8 cellular contexts compared by ENCODE assay signal in genomic region chr1:155254228-155254713, GRCh38. TPM values are rescaled to one million over a fixed set of nuclear protein-coding genes. Genes with fewer than 3 reads are reported as not detected.
DNase-seq lines count a peak whose midpoint lies in the region; ATAC-seq, FAIRE-seq and TF ChIP-seq lines count a peak whose summit lies in the region.

No MANE protein-coding gene starts in this region.

- no peak for TF ChIP-seq EP300 in H1 (IDR thresholded peaks at IDR 0.05; ENCODE audit: borderline replicate concordance in 1 of 2, low read depth in 2 of 2, low read length in 2 of 2)

- H4K5ac ChIP-seq in H1 (ENCODE audit: insufficient read length, low read depth, low read length) = no peak overlapping the region

- no peaks in the 10 kb centered on the region for H3K27me3 Mint-ChIP-seq in CD4-positive, CD25-positive, alpha-beta regulatory T cell

- H3K9me3 Mint-ChIP-seq in CD4-positive, CD25-positive, alpha-beta regulatory T cell = no peaks in the 10 kb centered on the region

- peaks cover 17% of the 10 kb centered on the region for H3K36me3 ChIP-seq in CD4-positive, CD25-positive, alpha-beta regulatory T cell (ENCODE audit: control insufficient read depth, insufficient read depth, low read length)
- H3K36me3 ChIP-seq in NT2/D1 (ENCODE audit: insufficient read depth, insufficient read length, low read length) (peaks cover 42% of the 10 kb centered on the region), H1 (ENCODE audit: control insufficient read depth in 2 of 4, insufficient read depth in 4 of 4, low read length in 3 of 4) (peaks cover 0 to 5% (median under 1%) of the 10 kb centered on the region in 4 experiments; a peak in 2 of 8 replicates), neuron (ENCODE audit: insufficient read depth, low read length) (peaks cover 11% of the 10 kb centered on the region)

- 75% methylated on average over 12 of the region's 12 CpGs; no CpG with 5 or more reads in 1 of the 2 experiments for WGBS in H1 (ENCODE audit: extremely low coverage in 1 of 2, insufficient coverage in 1 of 2, insufficient read length in 1 of 2, insufficient replicate concordance in 2 of 2, low coverage in 1 of 2, low lambda C conversion rate in 2 of 2, missing lambda C conversion rate in 1 of 2), 2 experiments

- peak overlapping the region; percentile 9; the same call in 1 of the 2 replicates for H4K8ac ChIP-seq in H1 (ENCODE audit: extremely low read depth, insufficient read depth, low read length)

- no peak overlapping the region for H2BK120ac ChIP-seq in H1 (replicated peaks; ENCODE audit: low read depth, low read length)

- TF ChIP-seq POLR2A in H1 (IDR thresholded peaks at IDR 0.05; ENCODE audit: control extremely low read depth in 1 of 2, low read depth in 2 of 2, low read length in 2 of 2) = no peak

- H3K18ac ChIP-seq in H1 (ENCODE audit: extremely low read depth, low read length) = 0 out of 2 replicates have a peak overlapping the region, but pooled peaks have one; percentile 19

- H3K79me2 ChIP-seq in H1 (ENCODE audit: control insufficient read depth in 1 of 2, insufficient read depth in 2 of 2, low read length in 2 of 2) = 0 out of 4 replicates have a peak, but pooled peaks cover 0 to 3% of the 10 kb centered on the region in 2 experiments

- H3K23ac ChIP-seq in H1 (ENCODE audit: insufficient read length) = no peak overlapping the region

- peak overlapping the region; percentile 39 for H3K4ac ChIP-seq in H1 (replicated peaks; ENCODE audit: insufficient read length, low read depth, low read length)

- H2BK12ac ChIP-seq in H1 (ENCODE audit: low read depth, low read length) = 0 out of 2 replicates have a peak overlapping the region, but pooled peaks have one; percentile 50

- H3K56ac ChIP-seq in H1 (replicated peaks; ENCODE audit: insufficient read length, low read depth, low read length) = no peak overlapping the region

- peaks cover 19% of the 10 kb centered on the region for H3K36me3 Mint-ChIP-seq in CD4-positive, CD25-positive, alpha-beta regulatory T cell

- peak overlapping the region; percentile 92 for H3K9ac ChIP-seq in NT2/D1 (ENCODE audit: insufficient read length, low read depth)
- H3K9ac ChIP-seq in H1 (replicated peaks in 1 of 4; ENCODE audit: extremely low read depth in 1 of 4, low read depth in 3 of 4, low read length in 3 of 4) = no peak overlapping the region

- no peak overlapping the region for H4K91ac ChIP-seq in H1 (replicated peaks; ENCODE audit: insufficient read length, low read length)

- H3K4me3 Mint-ChIP-seq in CD4-positive, CD25-positive, alpha-beta regulatory T cell = peak overlapping the region; percentile 75 to 85 (median 78)

- no peaks in the 10 kb centered on the region for H3K79me1 ChIP-seq in H1 (ENCODE audit: low read depth, low read length)

- H3K27ac ChIP-seq in CD4-positive, CD25-positive, alpha-beta regulatory T cell (ENCODE audit: insufficient read depth, low read length, poor library complexity, severe bottlenecking) = no peak overlapping the region
- no peak overlapping the region for H3K27ac ChIP-seq in H1 (ENCODE audit: low read depth, low read length)

- H2AFZ ChIP-seq in H1 (ENCODE audit: low read length) = no peak overlapping the region
- no peak overlapping the region for H2AFZ ChIP-seq in neuron (ENCODE audit: low read depth, low read length)

- no peak for DNase-seq in CD4-positive, CD25-positive, alpha-beta regulatory T cell
- no peak for DNase-seq in NT2/D1 (ENCODE audit: low read depth, low spot score)
- no peak for DNase-seq in H1 (ENCODE audit: low read depth in 1 of 2, low spot score in 2 of 2)
- DNase-seq in dedifferentiated amniotic fluid mesenchymal stem cell (ENCODE audit: extremely low spot score) = no peak
- no peak for DNase-seq in NCI-H2081 treated with DMSO at 0.1 percent for 48 hours (lab: John Stamatoyannopoulos, UW)
- no peak for DNase-seq in HK-2 (ENCODE audit: unreplicated experiment)

- no peak for TF ChIP-seq RAD21 in H1 (IDR thresholded peaks at IDR 0.05 in 1 of 2, conservative IDR thresholded peaks at IDR 0.05 in 1 of 2; ENCODE audit: low read depth in 2 of 2, low read length in 2 of 2)

- CTCF ChIA-PET in H1 (lab: Charles Lee; ENCODE audit: partially characterized antibody) = interaction anchor here (15.2 kb wide), 1 partner anchor 68 kb away, joined by 227 read pairs; the partner anchor contains the start of gene RUSC1

- POLR2A ChIA-PET in H1 (lab: Charles Lee; ENCODE audit: partially characterized antibody) = interaction anchor here (2.7 kb wide), 1 partner anchor 60 kb away, joined by 7 read pairs; no protein-coding TSS in a partner anchor

- H3K4me3 ChIP-seq in CD4-positive, CD25-positive, alpha-beta regulatory T cell (ENCODE audit: low read depth, low read length) = no peak overlapping the region
- H3K4me3 ChIP-seq in NT2/D1 (ENCODE audit: insufficient read length, low read depth) = peak overlapping the region; percentile 76
- peak overlapping the region; percentile 57 to 91 (median 76) for H3K4me3 ChIP-seq in H1 (ENCODE audit: extremely low read depth in 1 of 4, insufficient read depth in 2 of 4, low read depth in 3 of 4, low read length in 4 of 4)
- H3K4me3 ChIP-seq in neuron (ENCODE audit: low read length) = peak overlapping the region; percentile 64

- peak overlapping the region; percentile 81; the same call in 1 of the 2 replicates for H2BK15ac ChIP-seq in H1 (ENCODE audit: low read length)

- no peaks in the 10 kb centered on the region for H3K9me3 ChIP-seq in CD4-positive, CD25-positive, alpha-beta regulatory T cell (ENCODE audit: control insufficient read depth in 2 of 2, low read length in 2 of 2)
- H3K9me3 ChIP-seq in NT2/D1 (ENCODE audit: insufficient read depth, low read length) (no peaks in the 10 kb centered on the region), H1 (ENCODE audit: insufficient read depth in 2 of 2, low read depth in 1 of 2, low read length in 1 of 2) (no peaks in the 10 kb centered on the region), neuron (ENCODE audit: low read length) (no peaks in the 10 kb centered on the region)

- H2AK5ac ChIP-seq in H1 (ENCODE audit: low read depth, low read length) = peak overlapping the region; percentile 85; the same call in 1 of the 2 replicates

- H4K20me1 ChIP-seq in H1 (replicated peaks in 1 of 2; ENCODE audit: control insufficient read depth in 1 of 2, insufficient read depth in 2 of 2, low read length in 2 of 2) = peaks cover 0 to 6% of the 10 kb centered on the region in 2 experiments

- peaks cover 25% of the 10 kb centered on the region for H3K4me1 ChIP-seq in CD4-positive, CD25-positive, alpha-beta regulatory T cell (ENCODE audit: control insufficient read depth, insufficient read depth, low read length, poor library complexity, severe bottlenecking)
- peaks cover 30% of the 10 kb centered on the region for H3K4me1 ChIP-seq in NT2/D1 (ENCODE audit: insufficient read depth, insufficient read length)
- H3K4me1 ChIP-seq in H1 (replicated peaks in 1 of 4; ENCODE audit: control insufficient read depth in 3 of 4, insufficient read depth in 4 of 4, low read length in 3 of 4) = peaks cover 0 to 26% (median 16%) of the 10 kb centered on the region in 4 experiments; a peak in 6 of 7 replicates
- H3K4me1 ChIP-seq in neuron (ENCODE audit: insufficient read depth, low read length) = peaks cover 22% of the 10 kb centered on the region

- peaks cover 12% of the 10 kb centered on the region; the same call in 1 of the 2 replicates for H3K23me2 ChIP-seq in H1 (ENCODE audit: low read depth, low read length)

- H3K27ac Mint-ChIP-seq in CD4-positive, CD25-positive, alpha-beta regulatory T cell = peak overlapping the region; percentile 44 to 90 (median 87)

- H2BK20ac ChIP-seq in H1 (ENCODE audit: low read length) = no peak overlapping the region

- peak overlapping the region; percentile 79 to 88 for H3K4me2 ChIP-seq in H1 (ENCODE audit: insufficient read depth in 1 of 2, low read depth in 2 of 2, low read length in 2 of 2)

- no peak overlapping the region for H2BK5ac ChIP-seq in H1 (ENCODE audit: low read depth, low read length)

- peak overlapping the region; percentile 21 for H3K14ac ChIP-seq in H1 (ENCODE audit: insufficient read length)

- TF ChIP-seq CTCF in H1 (IDR thresholded peaks at IDR 0.05; ENCODE audit: control extremely low read depth in 1 of 3, insufficient read depth in 1 of 3, low read depth in 1 of 3, low read length in 3 of 3) = no peak

- no peak for ATAC-seq in CD4-positive, CD25-positive, alpha-beta regulatory T cell (ENCODE audit: low read depth in 2 of 2)
- ATAC-seq in HG03520 (IDR thresholded peaks at IDR 0.05; ENCODE audit: unreplicated experiment) = no peak

- peaks cover 0 to 52% (median 22%) of the 10 kb centered on the region in 4 donors for H3K4me1 Mint-ChIP-seq in CD4-positive, CD25-positive, alpha-beta regulatory T cell

- no peaks in the 10 kb centered on the region for H3K27me3 ChIP-seq in CD4-positive, CD25-positive, alpha-beta regulatory T cell (ENCODE audit: control insufficient read depth, insufficient read depth, low read length)
- H3K27me3 ChIP-seq in NT2/D1 (ENCODE audit: insufficient read depth, insufficient read length) (no peaks in the 10 kb centered on the region), H1 (replicated peaks in 1 of 4; ENCODE audit: control insufficient read depth in 3 of 4, extremely low read depth in 1 of 4, insufficient read depth in 3 of 4, low read length in 3 of 4) (no peaks in the 10 kb centered on the region), neuron (ENCODE audit: insufficient read depth, low read length) (no peaks in the 10 kb centered on the region)

- no peak for FAIRE-seq in H1 (lab: Jason Lieb, UNC)

RNA-seq across cellular contexts. Expression of gene ENTREP3, which starts 1.0 kb away (rescaled TPM):
- 7.8 TPM for total RNA-seq in CD4-positive, CD25-positive, alpha-beta regulatory T cell
- polyA plus RNA-seq in CD4-positive, CD25-positive, alpha-beta regulatory T cell = under 1 TPM; 0.57 to 0.97 (median 0.72) TPM
- 52.2 and 55.4 TPM in 2 replicates for total RNA-seq in H1 (2021; fragmentation: NEBNext Ultra II Directional; extraction: Animal tissue kit (Norgen Biotek cat#: 25700))
- 22.8 and 39.1 TPM in 2 replicates for polyA plus RNA-seq in H1 (2011; rRNA removed)
- polyA plus RNA-seq in H1 (2011; cell fraction: cytosol; rRNA removed) = 16.5 TPM
- 58.2 TPM for polyA plus RNA-seq in H1 (2011; cell fraction: nucleus; rRNA removed)
- polyA plus RNA-seq in H1 (2012, experiment 1 of 2) = 39.5 to 52.0 TPM (median 47.1 TPM) in 4 replicates
- polyA plus RNA-seq in H1 (2012, experiment 2 of 2) = 47.8 TPM
- polyA plus RNA-seq in H1 (2013, experiment 1 of 2) = 38.5 TPM
- polyA plus RNA-seq in H1 (2013, experiment 2 of 2) = 41.8 TPM
- 8.3 and 11.1 TPM in 2 replicates for polyA minus RNA-seq in H1 (2011; rRNA and poly(A)+ RNA removed)
- 22.6 TPM for polyA minus RNA-seq in H1 (2011; cell fraction: cytosol; rRNA and poly(A)+ RNA removed)
- 19.6 TPM for polyA minus RNA-seq in H1 (2011; cell fraction: nucleus; rRNA and poly(A)+ RNA removed)

RNA-seq across cellular contexts. Expression of gene SCAMP3, which starts 7.9 kb away (rescaled TPM):
- 57.3 TPM for total RNA-seq in CD4-positive, CD25-positive, alpha-beta regulatory T cell
- polyA plus RNA-seq in CD4-positive, CD25-positive, alpha-beta regulatory T cell = 100 to 1,000 TPM; 110 to 150 (median 141) TPM
- total RNA-seq in H1 (2021; fragmentation: NEBNext Ultra II Directional; extraction: Animal tissue kit (Norgen Biotek cat#: 25700)) = 48.9 and 50.0 TPM in 2 replicates
- polyA plus RNA-seq in H1 (2011; rRNA removed) = 143 and 151 TPM in 2 replicates
- polyA plus RNA-seq in H1 (2011; cell fraction: cytosol; rRNA removed) = 87.8 TPM
- polyA plus RNA-seq in H1 (2011; cell fraction: nucleus; rRNA removed) = 85.4 TPM
- polyA plus RNA-seq in H1 (2012, experiment 1 of 2) = 44.1 to 56.0 TPM (median 54.1 TPM) in 4 replicates
- polyA plus RNA-seq in H1 (2012, experiment 2 of 2) = 104 TPM
- 63.7 TPM for polyA plus RNA-seq in H1 (2013, experiment 1 of 2)
- 73.0 TPM for polyA plus RNA-seq in H1 (2013, experiment 2 of 2)
- 54.5 and 60.6 TPM in 2 replicates for polyA minus RNA-seq in H1 (2011; rRNA and poly(A)+ RNA removed)
- polyA minus RNA-seq in H1 (2011; cell fraction: cytosol; rRNA and poly(A)+ RNA removed) = 35.5 TPM
- 21.9 TPM for polyA minus RNA-seq in H1 (2011; cell fraction: nucleus; rRNA and poly(A)+ RNA removed)

RNA-seq across cellular contexts. Expression of gene CLK2, which starts 19.0 kb away (rescaled TPM):
- 76.6 TPM for total RNA-seq in CD4-positive, CD25-positive, alpha-beta regulatory T cell
- polyA plus RNA-seq in CD4-positive, CD25-positive, alpha-beta regulatory T cell = 10 to 100 TPM; 11.4 to 17.4 (median 15.5) TPM
- 58.2 and 62.2 TPM in 2 replicates for total RNA-seq in H1 (2021; fragmentation: NEBNext Ultra II Directional; extraction: Animal tissue kit (Norgen Biotek cat#: 25700))
- polyA plus RNA-seq in H1 (2011; rRNA removed) = 76.0 and 98.8 TPM in 2 replicates
- 73.0 TPM for polyA plus RNA-seq in H1 (2011; cell fraction: cytosol; rRNA removed)
- polyA plus RNA-seq in H1 (2011; cell fraction: nucleus; rRNA removed) = 458 TPM
- polyA plus RNA-seq in H1 (2012, experiment 1 of 2) = 49.9 to 84.8 TPM (median 77.3 TPM) in 4 replicates
- 31.5 TPM for polyA plus RNA-seq in H1 (2012, experiment 2 of 2)
- polyA plus RNA-seq in H1 (2013, experiment 1 of 2) = 59.7 TPM
- polyA plus RNA-seq in H1 (2013, experiment 2 of 2) = 53.7 TPM
- 74.1 and 100 TPM in 2 replicates for polyA minus RNA-seq in H1 (2011; rRNA and poly(A)+ RNA removed)
- 37.4 TPM for polyA minus RNA-seq in H1 (2011; cell fraction: cytosol; rRNA and poly(A)+ RNA removed)
- polyA minus RNA-seq in H1 (2011; cell fraction: nucleus; rRNA and poly(A)+ RNA removed) = 107 TPM

RNA-seq across cellular contexts. Expression of gene HCN3, which starts 23.0 kb away (rescaled TPM):
- total RNA-seq in CD4-positive, CD25-positive, alpha-beta regulatory T cell = 1.5 TPM
- polyA plus RNA-seq in CD4-positive, CD25-positive, alpha-beta regulatory T cell = under 1 TPM in 3 of 4 donors, not detected in 1; 0.07 to 0.15 (median 0.11) TPM
- total RNA-seq in H1 (2021; fragmentation: NEBNext Ultra II Directional; extraction: Animal tissue kit (Norgen Biotek cat#: 25700)) = 5.5 and 6.4 TPM in 2 replicates
- 7.3 and 8.8 TPM in 2 replicates for polyA plus RNA-seq in H1 (2011; rRNA removed)
- 8.3 TPM for polyA plus RNA-seq in H1 (2011; cell fraction: cytosol; rRNA removed)
- polyA plus RNA-seq in H1 (2011; cell fraction: nucleus; rRNA removed) = 41.0 TPM
- 6.4 to 8.9 TPM (median 6.9 TPM) in 4 replicates for polyA plus RNA-seq in H1 (2012, experiment 1 of 2)
- polyA plus RNA-seq in H1 (2012, experiment 2 of 2) = 3.6 TPM
- 4.6 TPM for polyA plus RNA-seq in H1 (2013, experiment 1 of 2)
- polyA plus RNA-seq in H1 (2013, experiment 2 of 2) = 4.7 TPM
- 4.7 and 8.4 TPM in 2 replicates for polyA minus RNA-seq in H1 (2011; rRNA and poly(A)+ RNA removed)
- 2.5 TPM for polyA minus RNA-seq in H1 (2011; cell fraction: cytosol; rRNA and poly(A)+ RNA removed)
- 7.1 TPM for polyA minus RNA-seq in H1 (2011; cell fraction: nucleus; rRNA and poly(A)+ RNA removed)

RNA-seq across cellular contexts. Expression of gene MTX1, which starts 45.8 kb away (rescaled TPM):
- total RNA-seq in CD4-positive, CD25-positive, alpha-beta regulatory T cell = 18.4 TPM
- polyA plus RNA-seq in CD4-positive, CD25-positive, alpha-beta regulatory T cell = 10 to 100 TPM; 44.3 to 52.2 (median 49.0) TPM
- 47.9 and 55.0 TPM in 2 replicates for total RNA-seq in H1 (2021; fragmentation: NEBNext Ultra II Directional; extraction: Animal tissue kit (Norgen Biotek cat#: 25700))
- 131 and 161 TPM in 2 replicates for polyA plus RNA-seq in H1 (2011; rRNA removed)
- 108 TPM for polyA plus RNA-seq in H1 (2011; cell fraction: cytosol; rRNA removed)
- 98.3 TPM for polyA plus RNA-seq in H1 (2011; cell fraction: nucleus; rRNA removed)
- 52.9 to 74.3 TPM (median 71.2 TPM) in 4 replicates for polyA plus RNA-seq in H1 (2012, experiment 1 of 2)
- 106 TPM for polyA plus RNA-seq in H1 (2012, experiment 2 of 2)
- polyA plus RNA-seq in H1 (2013, experiment 1 of 2) = 37.2 TPM
- 36.4 TPM for polyA plus RNA-seq in H1 (2013, experiment 2 of 2)
- 39.0 and 48.9 TPM in 2 replicates for polyA minus RNA-seq in H1 (2011; rRNA and poly(A)+ RNA removed)
- 31.5 TPM for polyA minus RNA-seq in H1 (2011; cell fraction: cytosol; rRNA and poly(A)+ RNA removed)
- 29.7 TPM for polyA minus RNA-seq in H1 (2011; cell fraction: nucleus; rRNA and poly(A)+ RNA removed)
